Comparison of ENCODE assay signal across 9 cellular contexts in the genomic region with DNA sequence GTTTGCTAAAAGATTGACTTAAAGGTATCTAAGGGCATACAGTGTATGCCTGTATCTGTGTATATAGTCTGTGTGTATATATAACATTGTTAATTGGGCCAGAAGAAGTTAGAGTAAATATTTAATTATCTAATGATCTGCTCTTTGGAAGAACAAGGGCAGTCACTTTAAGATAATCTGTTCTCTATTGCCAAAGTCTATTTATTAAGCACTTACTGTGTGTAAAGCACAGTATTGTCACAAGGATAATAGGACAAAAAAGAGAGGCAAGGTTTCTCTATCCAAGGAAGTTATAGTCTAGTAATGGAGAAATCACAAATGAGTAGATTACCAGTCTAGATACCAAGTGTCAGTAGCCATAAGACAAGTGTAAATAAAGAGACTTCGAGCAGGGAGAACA. TPM values are rescaled to one million over a fixed set of nuclear protein-coding genes. Genes with fewer than 3 reads are reported as not detected.
"Had no signal": no experiment of that assay in that cellular context is flagged by ENCODE, and none has a peak within 500 bp of the region (broad histone marks: within the 10 kb centered on the region; RNA-seq: fewer than 3 reads in every experiment).

No MANE protein-coding gene starts in this region.

- H3K9ac ChIP-seq: GM23248 had no signal

- DNase-seq: GM23248, H9, HCEC 1CT, IMR-90 had no signal

- H3K27ac ChIP-seq: GM23248 had no signal

- H3K27ac Mint-ChIP-seq: H9 had no signal

- FAIRE-seq: H1, H54, HTR-8/SVneo, K562 had no signal

- ATAC-seq: K562 had no signal

- H3K4me1 Mint-ChIP-seq: H9 had no signal

- H2AFZ ChIP-seq: GM23248 had no signal

- H3K9me3 Mint-ChIP-seq: H9 had no signal

- H3K4me3 ChIP-seq: GM23248, K562 had no signal

- H3K4me3 Mint-ChIP-seq: H9 had no signal

RNA-seq across cellular contexts. Expression of a gene that starts 51.5 kb away (rescaled TPM):
- total RNA-seq: GM23248, HT-29, IMR-90 had no signal
- polyA plus RNA-seq: GM23248, IMR-90, K562 had no signal
